In genomic region chr5:157532022-157532421, GRCh38 we compare ENCODE assay signal across 18 cellular contexts. TPM values are rescaled to one million over a fixed set of nuclear protein-coding genes. Genes with fewer than 3 reads are reported as not detected.
DNase-seq lines count a peak whose midpoint lies in the region; ATAC-seq and TF ChIP-seq lines count a peak whose summit lies in the region.
"Had no signal": no experiment of that assay in that cellular context is flagged by ENCODE, and none has a peak within 500 bp of the region (broad histone marks: within the 10 kb centered on the region; RNA-seq: fewer than 3 reads in every experiment).

No MANE protein-coding gene starts in this region.

- intact Hi-C loops in activated T-helper 1 cell treated with anti-CD3 and anti-CD28 coated beads, Interleukin-12 subunit alpha, Interleukin-12 subunit beta, Interleukin-2, Interleukin-4 antibody, amounts not matched to agents 30 ng/mL and 10 ng/mL and 1 ng/mL, durations not matched to agents 14 hours and 24 hours and 36 hours (cut with micrococcal nuclease): loop anchor here (1.0 kb wide), 1 partner anchor 9 kb away; no protein-coding TSS in a partner anchor
- intact Hi-C loops in CD8-positive, alpha-beta T cell (cut with DNase I, micrococcal nuclease): no loop called here

- H3K4me1 ChIP-seq in CD8-positive, alpha-beta T cell (ENCODE audit: insufficient read depth, low read length): no peaks in the 10 kb centered on the region

- no peaks in the 10 kb centered on the region for H3K9me3 ChIP-seq in CD8-positive, alpha-beta T cell (ENCODE audit: low read length)

- no peaks in the 10 kb centered on the region for H3K9me3 Mint-ChIP-seq in activated CD8-positive, alpha-beta memory T cell treated with anti-CD3 and anti-CD28 coated beads, Interleukin-2, amount 10 ng/mL, durations not matched to agents 7 days and 5 days (ENCODE audit: low read depth)
- H3K9me3 Mint-ChIP-seq in activated T-helper 1 cell treated with anti-CD3 and anti-CD28 coated beads, Interleukin-12 subunit alpha, Interleukin-12 subunit beta, Interleukin-2, Interleukin-4 antibody, amounts not matched to agents 30 ng/mL and 10 ng/mL and 1 ng/mL, durations not matched to agents 14 hours and 24 hours and 36 hours: no peaks in the 10 kb centered on the region
- H3K9me3 Mint-ChIP-seq in memory B cell: no peaks in the 10 kb centered on the region
- no peaks in the 10 kb centered on the region for H3K9me3 Mint-ChIP-seq in stimulated activated memory B cell treated with anti-CD40 and anti-IgM and Interleukin-4, amounts not matched to agents 10 μg/mL and 1 μg/mL and 100 μg/mL, for 72 hours
- H3K9me3 Mint-ChIP-seq in CD8-positive, alpha-beta T cell: no peaks in the 10 kb centered on the region

- DNase-seq in activated CD8-positive, alpha-beta memory T cell treated with anti-CD3 and anti-CD28 coated beads, Interleukin-2, amount 10 ng/mL, durations not matched to agents 7 days and 5 days: no peak
- DNase-seq in activated CD8-positive, alpha-beta memory T cell treated with anti-CD3 and anti-CD28 coated beads, Interleukin-2, amount 50 U/mL, for 4 hours: no peak
- DNase-seq in activated T-helper 1 cell treated with anti-CD3 and anti-CD28 coated beads, Interleukin-12 subunit alpha, Interleukin-12 subunit beta, Interleukin-2, Interleukin-4 antibody, amounts not matched to agents 30 ng/mL and 10 ng/mL and 1 ng/mL, durations not matched to agents 14 hours and 24 hours and 36 hours (ENCODE audit: low spot score): no peak
- DNase-seq in memory B cell (ENCODE audit: low spot score in 2 of 2) (no peak), HuH-7.5 (ENCODE audit: low spot score) (no peak)
- no peak for DNase-seq in CD8-positive, alpha-beta T cell
- DNase-seq: DMS79 treated with DMSO at 0.1 percent for 48 hours, KG1, MV-4-11, NCI-H1694 treated with DMSO at 0.1 percent for 48 hours, NCI-H510A, NCI-H748 treated with DMSO at 0.1 percent for 48 hours, OCI-M1, SHP77 had no signal

- no peak for TF ChIP-seq CTCF in CD8-positive, alpha-beta T cell (IDR thresholded peaks at IDR 0.05)

- peaks cover 96% of the 10 kb centered on the region for H3K36me3 Mint-ChIP-seq in activated CD8-positive, alpha-beta memory T cell treated with anti-CD3 and anti-CD28 coated beads, Interleukin-2, amount 10 ng/mL, durations not matched to agents 7 days and 5 days
- peaks cover 90% of the 10 kb centered on the region for H3K36me3 Mint-ChIP-seq in activated T-helper 1 cell treated with anti-CD3 and anti-CD28 coated beads, Interleukin-12 subunit alpha, Interleukin-12 subunit beta, Interleukin-2, Interleukin-4 antibody, amounts not matched to agents 30 ng/mL and 10 ng/mL and 1 ng/mL, durations not matched to agents 14 hours and 24 hours and 36 hours (ENCODE audit: low read depth)
- peaks cover 58% of the 10 kb centered on the region for H3K36me3 Mint-ChIP-seq in memory B cell
- H3K36me3 Mint-ChIP-seq in stimulated activated memory B cell treated with anti-CD40 and anti-IgM and Interleukin-4, amounts not matched to agents 10 μg/mL and 1 μg/mL and 100 μg/mL, for 72 hours: peaks cover 69% of the 10 kb centered on the region
- H3K36me3 Mint-ChIP-seq in CD8-positive, alpha-beta T cell: no peaks in the 10 kb centered on the region

- H3K27ac ChIP-seq in CD8-positive, alpha-beta T cell (ENCODE audit: low read depth, low read length): no peak overlapping the region
- H3K27ac ChIP-seq: C4-2B had no signal

- no peaks in the 10 kb centered on the region for H3K27me3 Mint-ChIP-seq in activated CD8-positive, alpha-beta memory T cell treated with anti-CD3 and anti-CD28 coated beads, Interleukin-2, amount 10 ng/mL, durations not matched to agents 7 days and 5 days
- no peaks in the 10 kb centered on the region for H3K27me3 Mint-ChIP-seq in activated T-helper 1 cell treated with anti-CD3 and anti-CD28 coated beads, Interleukin-12 subunit alpha, Interleukin-12 subunit beta, Interleukin-2, Interleukin-4 antibody, amounts not matched to agents 30 ng/mL and 10 ng/mL and 1 ng/mL, durations not matched to agents 14 hours and 24 hours and 36 hours (ENCODE audit: insufficient read depth)
- H3K27me3 Mint-ChIP-seq in memory B cell: no peaks in the 10 kb centered on the region
- H3K27me3 Mint-ChIP-seq in stimulated activated memory B cell treated with anti-CD40 and anti-IgM and Interleukin-4, amounts not matched to agents 10 μg/mL and 1 μg/mL and 100 μg/mL, for 72 hours: no peaks in the 10 kb centered on the region
- no peaks in the 10 kb centered on the region for H3K27me3 Mint-ChIP-seq in CD8-positive, alpha-beta T cell (ENCODE audit: low read depth)

- no peaks in the 10 kb centered on the region for H3K27me3 ChIP-seq in CD8-positive, alpha-beta T cell (ENCODE audit: insufficient read depth, low read length)

- H3K36me3 ChIP-seq in CD8-positive, alpha-beta T cell (ENCODE audit: insufficient read depth, low read length): no peaks in the 10 kb centered on the region

- CTCF ChIA-PET in activated CD8-positive, alpha-beta memory T cell treated with anti-CD3 and anti-CD28 coated beads, Interleukin-2, amount 10 ng/mL, durations not matched to agents 7 days and 5 days (lab: Charles Lee): no interaction called here
- CTCF ChIA-PET in CD8-positive, alpha-beta T cell (lab: Charles Lee): no interaction called here

- H3K4me3 ChIP-seq in CD8-positive, alpha-beta T cell (ENCODE audit: low read depth, low read length): no peak overlapping the region

- peak overlapping the region; percentile 3 for H3K27ac Mint-ChIP-seq in activated CD8-positive, alpha-beta memory T cell treated with anti-CD3 and anti-CD28 coated beads, Interleukin-2, amount 10 ng/mL, durations not matched to agents 7 days and 5 days
- peak overlapping the region; percentile 61 for H3K27ac Mint-ChIP-seq in activated T-helper 1 cell treated with anti-CD3 and anti-CD28 coated beads, Interleukin-12 subunit alpha, Interleukin-12 subunit beta, Interleukin-2, Interleukin-4 antibody, amounts not matched to agents 30 ng/mL and 10 ng/mL and 1 ng/mL, durations not matched to agents 14 hours and 24 hours and 36 hours
- H3K27ac Mint-ChIP-seq in memory B cell: peak overlapping the region; percentile 43
- H3K27ac Mint-ChIP-seq in stimulated activated memory B cell treated with anti-CD40 and anti-IgM and Interleukin-4, amounts not matched to agents 10 μg/mL and 1 μg/mL and 100 μg/mL, for 72 hours: peak overlapping the region; percentile 75
- H3K27ac Mint-ChIP-seq in CD8-positive, alpha-beta T cell: no peak overlapping the region

- ATAC-seq in activated CD8-positive, alpha-beta memory T cell treated with anti-CD3 and anti-CD28 coated beads, Interleukin-2, amount 10 ng/mL, durations not matched to agents 7 days and 5 days: no peak
- ATAC-seq in memory B cell (ENCODE audit: low read depth) (no peak), HG02798 (IDR thresholded peaks at IDR 0.05; ENCODE audit: poor library complexity, unreplicated experiment) (no peak)
- no peak for ATAC-seq in stimulated activated memory B cell treated with anti-CD40 and anti-IgM and Interleukin-4, amounts not matched to agents 10 μg/mL and 1 μg/mL and 100 μg/mL, for 72 hours
- no peak for ATAC-seq in CD8-positive, alpha-beta T cell
- ATAC-seq: HepG2 had no signal

- no peak overlapping the region for H3K4me3 Mint-ChIP-seq in activated CD8-positive, alpha-beta memory T cell treated with anti-CD3 and anti-CD28 coated beads, Interleukin-2, amount 10 ng/mL, durations not matched to agents 7 days and 5 days
- no peak overlapping the region for H3K4me3 Mint-ChIP-seq in activated T-helper 1 cell treated with anti-CD3 and anti-CD28 coated beads, Interleukin-12 subunit alpha, Interleukin-12 subunit beta, Interleukin-2, Interleukin-4 antibody, amounts not matched to agents 30 ng/mL and 10 ng/mL and 1 ng/mL, durations not matched to agents 14 hours and 24 hours and 36 hours
- H3K4me3 Mint-ChIP-seq in memory B cell: no peak overlapping the region
- H3K4me3 Mint-ChIP-seq in stimulated activated memory B cell treated with anti-CD40 and anti-IgM and Interleukin-4, amounts not matched to agents 10 μg/mL and 1 μg/mL and 100 μg/mL, for 72 hours: no peak overlapping the region
- no peak overlapping the region for H3K4me3 Mint-ChIP-seq in CD8-positive, alpha-beta T cell

- peaks cover 53% of the 10 kb centered on the region for H3K4me1 Mint-ChIP-seq in activated CD8-positive, alpha-beta memory T cell treated with anti-CD3 and anti-CD28 coated beads, Interleukin-2, amount 10 ng/mL, durations not matched to agents 7 days and 5 days
- peaks cover 76% of the 10 kb centered on the region for H3K4me1 Mint-ChIP-seq in activated T-helper 1 cell treated with anti-CD3 and anti-CD28 coated beads, Interleukin-12 subunit alpha, Interleukin-12 subunit beta, Interleukin-2, Interleukin-4 antibody, amounts not matched to agents 30 ng/mL and 10 ng/mL and 1 ng/mL, durations not matched to agents 14 hours and 24 hours and 36 hours (ENCODE audit: low read depth)
- H3K4me1 Mint-ChIP-seq in memory B cell: peaks cover 33% of the 10 kb centered on the region
- peaks cover 54% of the 10 kb centered on the region for H3K4me1 Mint-ChIP-seq in stimulated activated memory B cell treated with anti-CD40 and anti-IgM and Interleukin-4, amounts not matched to agents 10 μg/mL and 1 μg/mL and 100 μg/mL, for 72 hours
- no peaks in the 10 kb centered on the region for H3K4me1 Mint-ChIP-seq in CD8-positive, alpha-beta T cell (ENCODE audit: low read depth)

- POLR2A ChIA-PET in CD8-positive, alpha-beta T cell (lab: Charles Lee): no interaction called here

RNA-seq across cellular contexts. Expression of gene ADAM19, which starts 43.6 kb away (rescaled TPM):
- 100 to 1,000 TPM; 219 to 341 TPM for total RNA-seq in activated CD8-positive, alpha-beta memory T cell treated with anti-CD3 and anti-CD28 coated beads, Interleukin-2, amount 10 ng/mL, durations not matched to agents 7 days and 5 days
- 341 and 348 TPM in 2 replicates for total RNA-seq in activated T-helper 1 cell treated with anti-CD3 and anti-CD28 coated beads, Interleukin-12 subunit alpha, Interleukin-12 subunit beta, Interleukin-2, Interleukin-4 antibody, amounts not matched to agents 30 ng/mL and 10 ng/mL and 1 ng/mL, durations not matched to agents 14 hours and 24 hours and 36 hours
- 1 to 10 TPM; 5.9 to 6.5 TPM for total RNA-seq in CD8-positive, alpha-beta T cell

Comparison
In these comparisons a context has a peak if more than half of its experiments do, and no peak if none do; other contexts are left out.
1. RNA of gene ADAM19, which starts 43.6 kb away (total RNA-seq): 219 to 341 TPM in activated CD8-positive, alpha-beta memory T cell treated with anti-CD3 and anti-CD28 coated beads, Interleukin-2, amount 10 ng/mL, durations not matched to agents 7 days and 5 days and 341 to 348 TPM in activated T-helper 1 cell treated with anti-CD3 and anti-CD28 coated beads, Interleukin-12 subunit alpha, Interleukin-12 subunit beta, Interleukin-2, Interleukin-4 antibody, amounts not matched to agents 30 ng/mL and 10 ng/mL and 1 ng/mL, durations not matched to agents 14 hours and 24 hours and 36 hours; 5.9 to 6.5 TPM in CD8-positive, alpha-beta T cell; every median in the first group is over 10 times any median in the second.